Comparison of ENCODE assay signal across 27 cellular contexts in genomic region chr13:95007322-95007721, GRCh38.
DNase-seq lines count a peak whose midpoint lies in the region; ATAC-seq, FAIRE-seq and TF ChIP-seq lines count a peak whose summit lies in the region.
"Had no signal": no experiment of that assay in that cellular context is flagged by ENCODE, and none has a peak within 500 bp of the region (broad histone marks: within the 10 kb centered on the region; RNA-seq: fewer than 3 reads in every experiment).

No MANE protein-coding gene starts in this region.

- TF ChIP-seq CTCF in K562 (IDR thresholded peaks at IDR 0.05 in 2 of 3, conservative IDR thresholded peaks at IDR 0.05 in 1 of 3; ENCODE audit: insufficient read depth in 2 of 3, low read depth in 1 of 3, low read length in 3 of 3) (no peak), testis (IDR thresholded peaks at IDR 0.05) (no peak), HepG2 (CRISPR knock-in tag; IDR thresholded peaks at IDR 0.05) (no peak)

- H3K9ac ChIP-seq in K562 (ENCODE audit: insufficient read depth in 1 of 2, low read depth in 2 of 2, low read length in 2 of 2) (no peak overlapping the region), mesendoderm (ENCODE audit: low read length) (no peak overlapping the region), HepG2 (ENCODE audit: insufficient read depth, low read depth, low read length) (no peak overlapping the region)
- H3K9ac ChIP-seq: BLaER1 had no signal

- H3K23ac ChIP-seq in mesendoderm (ENCODE audit: low read length) = no peak overlapping the region

- H2AFZ ChIP-seq in K562 (ENCODE audit: low read depth, low read length) = no peak overlapping the region
- H2AFZ ChIP-seq in HepG2 (ENCODE audit: low read length) = no peak overlapping the region

- no peak for ATAC-seq in K562
- ATAC-seq in HepG2 = no peak
- ATAC-seq: A549, GM12878 had no signal

- no peak for FAIRE-seq in K562 (lab: Jason Lieb, UNC)
- FAIRE-seq in HTR-8/SVneo (lab: Jason Lieb, UNC) = no peak
- no peak for FAIRE-seq in HepG2 (lab: Jason Lieb, UNC)
- FAIRE-seq: A549, GM12878, GM12892, GM18507 had no signal

- no peaks in the 10 kb centered on the region for H3K79me1 ChIP-seq in mesendoderm (ENCODE audit: low read length)

- H3K4me3 ChIP-seq in K562 (no peak overlapping the region), mesendoderm (ENCODE audit: low read length) (no peak overlapping the region), testis (no peak overlapping the region), HepG2 (replicated peaks in 1 of 3; ENCODE audit: insufficient read depth in 1 of 3, low read depth in 2 of 3, low read length in 3 of 3) (no peak overlapping the region)
- H3K4me3 ChIP-seq: A549, BLaER1, GM12878 had no signal

- intact Hi-C loops in K562 (cut with micrococcal nuclease) (loop anchor here (10.0 kb wide), 1 partner anchor 467 kb away; no protein-coding TSS in a partner anchor), testis (cut with DNase I; ENCODE audit: low total_unique reads) (no loop called here), HepG2 (cut with micrococcal nuclease; ENCODE audit: unreplicated experiment) (loop anchor here (10.0 kb wide), 1 partner anchor 177 kb away; no protein-coding TSS in a partner anchor)

- no peaks in the 10 kb centered on the region for H3K4me1 ChIP-seq in K562 (replicated peaks in 1 of 2; ENCODE audit: control insufficient read depth in 2 of 2, insufficient read depth in 2 of 2, low read length in 2 of 2)
- no peaks in the 10 kb centered on the region for H3K4me1 ChIP-seq in mesendoderm (ENCODE audit: control insufficient read depth, low read depth, low read length)
- H3K4me1 ChIP-seq in testis = no peaks in the 10 kb centered on the region
- peaks cover 12% of the 10 kb centered on the region for H3K4me1 ChIP-seq in HepG2 (ENCODE audit: insufficient read depth, low read length)
- H3K4me1 ChIP-seq: A549, BE2C had no signal

- POLR2A ChIA-PET in K562 (lab: Yijun Ruan, JAX) = interaction anchor here (0.8 to 1.2 kb wide), 2 partner anchors 18 to 33 kb away, joined by 3 read pairs; no protein-coding TSS in a partner anchor
- POLR2A ChIA-PET in HepG2 (lab: Yijun Ruan, JAX) = no interaction called here

- H3K9me1 ChIP-seq in K562 (ENCODE audit: control insufficient read depth, insufficient read depth, low read length) = no peaks in the 10 kb centered on the region

- no peak for TF ChIP-seq EP300 in K562 (IDR thresholded peaks at IDR 0.05; ENCODE audit: low read length)
- TF ChIP-seq EP300 in HepG2 (IDR thresholded peaks at IDR 0.05; ENCODE audit: low read depth in 2 of 2, low read length in 2 of 2) = no peak
- TF ChIP-seq EP300 in HepG2 (CRISPR knock-in tag; IDR thresholded peaks at IDR 0.05; ENCODE audit: borderline replicate concordance) = no peak

- H3K4me2 ChIP-seq in K562 (ENCODE audit: insufficient read depth, low read length) (no peak overlapping the region), mesendoderm (ENCODE audit: low read length) (no peak overlapping the region), HepG2 (ENCODE audit: low read depth, low read length) (no peak overlapping the region)
- H3K4me2 ChIP-seq: A549, BLaER1 had no signal

- H3K27me3 ChIP-seq in K562 (ENCODE audit: control insufficient read depth in 2 of 2, insufficient read depth in 2 of 2, low read length in 2 of 2) (peaks cover 0 to 10% of the 10 kb centered on the region in 2 experiments; a peak in 2 of 5 replicates), mesendoderm (ENCODE audit: insufficient read depth, low read length, poor library complexity) (no peaks in the 10 kb centered on the region), testis (no peaks in the 10 kb centered on the region), HepG2 (ENCODE audit: control insufficient read depth in 1 of 2, insufficient read depth in 2 of 2, low read length in 2 of 2) (peaks cover 0 to 2% of the 10 kb centered on the region in 2 experiments; a peak in 1 of 5 replicates)

- in situ Hi-C loops in K562 (cut with MboI) (no loop called here), HepG2 (cut with HindIII; ENCODE audit: extremely low pct_ligation_motif_present, low pct_unique_long_range_greater_than_20kb) (loop anchor here (25.0 kb wide), 1 partner anchor 405 kb away; no protein-coding TSS in a partner anchor)

- DNase-seq in NCI-H82 (lab: John Stamatoyannopoulos, UW) (peak; percentile 91), NCI-H82 treated with DMSO at 0.1 percent for 48 hours (lab: John Stamatoyannopoulos, UW; ENCODE audit: unreplicated experiment) (no peak), K562 (ENCODE audit: extremely low read depth in 1 of 4, low spot score in 3 of 4) (peak in 2 of 4 experiments; percentile 7 to 10), mesendoderm (peak; percentile 34), testis (peak; percentile 29), HTR-8/SVneo (ENCODE audit: insufficient read length, low spot score) (no peak), HepG2 (ENCODE audit: low spot score) (no peak)
- DNase-seq in NK-92 treated with Interleukin-12 subunit alpha and Interleukin-12 subunit beta, amount 100 ng/mL, for 24 hours (lab: John Stamatoyannopoulos, UW) = no peak
- DNase-seq: BE2C; C1 segment of cervical spinal cord; CD4-positive, alpha-beta memory T cell; CD4-positive, CD25-positive, alpha-beta regulatory T cell; CD8-positive, alpha-beta memory T cell; COR-L47; DMS 273 treated with DMSO at 0.1 percent for 48 hours; DMS153; DMS53; DMS79; DND-41; EL; GDM1 had no signal

- H2AK5ac ChIP-seq in mesendoderm (ENCODE audit: low read length) = no peak overlapping the region

- no TSS peak for BruUV-seq in K562 (replicated peaks; lab: Mats Ljungman, UMichigan)
- BruUV-seq in HepG2 (replicated peaks; lab: Mats Ljungman, UMichigan) = no TSS peak

- TF ChIP-seq RAD21 in K562 (CRISPR knock-in tag; conservative IDR thresholded peaks at IDR 0.05 in 1 of 2, IDR thresholded peaks at IDR 0.05 in 1 of 2) = no peak
- TF ChIP-seq RAD21 in HepG2 (CRISPR knock-in tag; IDR thresholded peaks at IDR 0.05) = no peak

- no peak overlapping the region for H3K56ac ChIP-seq in mesendoderm (ENCODE audit: low read length)

- no peak overlapping the region for H3K4ac ChIP-seq in mesendoderm (ENCODE audit: low read depth, low read length)

- H3K79me2 ChIP-seq in K562 (ENCODE audit: control insufficient read depth, insufficient read depth, low read length) = no peaks in the 10 kb centered on the region
- no peaks in the 10 kb centered on the region for H3K79me2 ChIP-seq in mesendoderm (ENCODE audit: control insufficient read depth, insufficient read depth, low read length)
- no peaks in the 10 kb centered on the region for H3K79me2 ChIP-seq in HepG2 (ENCODE audit: insufficient read depth, low read length)

- no peak overlapping the region for H2BK15ac ChIP-seq in mesendoderm (replicated peaks; ENCODE audit: low read depth)

- H3K36me3 ChIP-seq in K562 (ENCODE audit: control insufficient read depth, insufficient read depth, low read length) = no peaks in the 10 kb centered on the region
- no peaks in the 10 kb centered on the region for H3K36me3 ChIP-seq in mesendoderm (ENCODE audit: control insufficient read depth, insufficient read depth, low read length)
- no peaks in the 10 kb centered on the region for H3K36me3 ChIP-seq in testis (ENCODE audit: low read depth, missing control alignments)
- H3K36me3 ChIP-seq in HepG2 (replicated peaks in 1 of 2; ENCODE audit: control insufficient read depth in 1 of 2, insufficient read depth in 2 of 2, low read length in 2 of 2) = no peaks in the 10 kb centered on the region
- H3K36me3 ChIP-seq: BE2C, BLaER1 had no signal

- H3K18ac ChIP-seq in mesendoderm (ENCODE audit: low read length) = no peak overlapping the region

- WGBS in K562 (ENCODE audit: insufficient coverage, low coverage, missing lambda C conversion rate) = 42% methylated on average over 6 of the region's 12 CpGs
- no CpG with 5 or more reads among the region's 12 CpGs for WGBS in mesendoderm (ENCODE audit: extremely low coverage, insufficient coverage, low lambda C conversion rate)
- WGBS in testis, 2 donors = 63 to 71% methylated on average over 12 of the region's 12 CpGs
- 50% methylated on average over 12 of the region's 12 CpGs for WGBS in HepG2 (ENCODE audit: low lambda C conversion rate)

- TF ChIP-seq POLR2A in K562 (conservative IDR thresholded peaks at IDR 0.05) = no peak
- TF ChIP-seq POLR2A in testis (IDR thresholded peaks at IDR 0.05) = no peak
- no peak for TF ChIP-seq POLR2A in HepG2 (IDR thresholded peaks at IDR 0.05; ENCODE audit: insufficient read depth in 1 of 2, low read depth in 2 of 2, low read length in 2 of 2)

- H3K9me3 ChIP-seq in K562 (replicated peaks; ENCODE audit: control insufficient read depth, insufficient read depth, low read depth, low read length) (no peaks in the 10 kb centered on the region), testis (no peaks in the 10 kb centered on the region), HepG2 (ENCODE audit: low read length) (no peaks in the 10 kb centered on the region)
- H3K9me3 ChIP-seq: A549, BE2C, BLaER1 had no signal

- H3K27ac ChIP-seq in K562 (ENCODE audit: extremely low read depth, low read depth, low read length) = no peak overlapping the region
- H3K27ac ChIP-seq in mesendoderm (ENCODE audit: low read depth, low read length) = no peak overlapping the region
- H3K27ac ChIP-seq in testis = no peak overlapping the region
- H3K27ac ChIP-seq in HepG2 (ENCODE audit: extremely low read length, insufficient read depth, low read length) = no peak overlapping the region
- H3K27ac ChIP-seq: 22Rv1, A549, BLaER1 had no signal

- H2BK5ac ChIP-seq in mesendoderm (ENCODE audit: low read length) = no peak overlapping the region

- no peak overlapping the region for H4K8ac ChIP-seq in mesendoderm (ENCODE audit: low read depth, low read length)

- H2BK120ac ChIP-seq in mesendoderm (ENCODE audit: low read depth, low read length) = no peak overlapping the region

- CTCF ChIA-PET in K562 (lab: Yijun Ruan, JAX; ENCODE audit: low intra/inter-chr PET ratio) (no interaction called here), HepG2 (lab: Yijun Ruan, JAX; ENCODE audit: low intra/inter-chr PET ratio, low total read pairs) (no interaction called here)

- H4K20me1 ChIP-seq in K562 (replicated peaks; ENCODE audit: control insufficient read depth, insufficient read depth, low read length) = no peaks in the 10 kb centered on the region
- H4K20me1 ChIP-seq in HepG2 (ENCODE audit: insufficient read depth, low read length) = no peaks in the 10 kb centered on the region
- H4K20me1 ChIP-seq: BLaER1 had no signal

- no peak overlapping the region for H4K5ac ChIP-seq in mesendoderm (ENCODE audit: low read length)

TF ChIP-seq in HepG2, 621 proteins besides CTCF, POLR2A, EP300 and RAD21:
- TF ChIP-seq CC2D1A (CRISPR knock-in tag; IDR thresholded peaks at IDR 0.05) (no peak), CBX1 (IDR thresholded peaks at IDR 0.05; ENCODE audit: low read depth) (no peak), ELF3 (CRISPR knock-in tag; IDR thresholded peaks at IDR 0.05) (no peak), HNRNPH1 (optimal IDR thresholded peaks at IDR 0.05; ENCODE audit: low read depth, low read length) (no peak), THAP8 (CRISPR knock-in tag; IDR thresholded peaks at IDR 0.05; ENCODE audit: borderline replicate concordance) (no peak)

Comparison
In these comparisons a context has a peak if more than half of its experiments do, and no peak if none do; other contexts are left out.
1. DNase-seq: peak in NCI-H82 (single experiment), mesendoderm (single experiment) and testis (single experiment); none in NCI-H82 treated with DMSO at 0.1 percent for 48 hours (single experiment), NK-92 treated with Interleukin-12 subunit alpha and Interleukin-12 subunit beta, amount 100 ng/mL, for 24 hours (single experiment), HTR-8/SVneo (single experiment) and HepG2 (single experiment).